22 cellular contexts compared by ENCODE assay signal in the genomic region with DNA sequence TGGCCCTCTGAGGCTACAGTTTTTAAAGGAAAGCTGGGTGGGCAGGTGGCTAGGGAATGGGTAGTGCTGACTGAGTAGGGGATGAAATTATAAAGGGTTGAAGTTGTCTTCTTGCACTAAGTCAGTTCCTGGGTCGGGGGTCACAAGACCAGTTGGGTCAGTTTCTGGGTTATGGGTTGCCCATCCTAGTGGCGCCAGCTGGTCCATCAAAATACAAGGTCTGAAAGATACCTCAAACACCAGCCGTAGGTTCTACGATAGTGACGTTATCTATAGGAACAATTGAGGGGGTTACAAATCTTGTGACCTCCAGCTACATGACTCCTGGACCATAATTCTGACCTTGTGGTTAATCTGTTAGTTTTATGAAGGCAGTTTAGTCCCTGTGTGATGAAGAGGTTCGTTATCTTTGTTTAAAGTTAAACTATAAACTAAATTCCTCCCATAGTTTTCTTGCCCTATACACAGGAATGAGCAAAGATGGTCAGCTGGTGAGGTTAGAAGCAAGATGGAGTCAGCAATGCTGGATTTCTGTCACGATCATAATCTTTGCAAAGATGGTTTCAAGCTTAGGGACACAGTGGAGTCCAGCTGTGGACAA.
"Had no signal": no experiment of that assay in that cellular context is flagged by ENCODE, and none has a peak within 500 bp of the region (broad histone marks: within the 10 kb centered on the region; RNA-seq: fewer than 3 reads in every experiment).

No MANE protein-coding gene starts in this region.

- H3K9me3 ChIP-seq: body of pancreas, esophagus muscularis mucosa, right atrium auricular region, transverse colon, vagina had no signal

- H3K4me3 Mint-ChIP-seq: activated CD4-positive, alpha-beta memory T cell treated with anti-CD3 and anti-CD28 coated beads for 36 hours; activated CD4-positive, alpha-beta T cell treated with anti-CD3 and anti-CD28 coated beads for 36 hours; activated CD8-positive, alpha-beta memory T cell treated with anti-CD3 and anti-CD28 coated beads, Interleukin-2, amount 10 ng/mL, durations not matched to agents 7 days and 5 days; activated naive CD4-positive, alpha-beta T cell treated with anti-CD3 and anti-CD28 coated beads, Interleukin-2, amount 50 U/mL, for 24 hours; nephron had no signal

- H3K36me3 ChIP-seq: transverse colon, vagina had no signal

- H3K27me3 Mint-ChIP-seq: activated CD4-positive, alpha-beta memory T cell treated with anti-CD3 and anti-CD28 coated beads for 36 hours; activated CD4-positive, alpha-beta T cell treated with anti-CD3 and anti-CD28 coated beads for 36 hours; activated CD8-positive, alpha-beta memory T cell treated with anti-CD3 and anti-CD28 coated beads, Interleukin-2, amount 10 ng/mL, durations not matched to agents 7 days and 5 days; activated naive CD4-positive, alpha-beta T cell treated with anti-CD3 and anti-CD28 coated beads, Interleukin-2, amount 50 U/mL, for 24 hours had no signal

- H3K27ac ChIP-seq: body of pancreas, esophagus muscularis mucosa, right atrium auricular region, skin epidermis, transverse colon, vagina had no signal

- H3K4me3 ChIP-seq: body of pancreas, esophagus muscularis mucosa, right atrium auricular region, skin epidermis, transverse colon, vagina had no signal

- H3K4me1 ChIP-seq: right atrium auricular region had no signal

- H3K4me1 Mint-ChIP-seq: nephron had no signal

- H3K36me3 Mint-ChIP-seq: activated naive CD4-positive, alpha-beta T cell treated with anti-CD3 and anti-CD28 coated beads, Interleukin-2, amount 50 U/mL, for 24 hours had no signal

- H3K27me3 ChIP-seq: body of pancreas, esophagus muscularis mucosa, right atrium auricular region, transverse colon, vagina had no signal

- DNase-seq: activated CD4-positive, alpha-beta memory T cell treated with anti-CD3 and anti-CD28 coated beads for 36 hours; activated CD4-positive, alpha-beta T cell treated with anti-CD3 and anti-CD28 coated beads for 36 hours; activated CD8-positive, alpha-beta memory T cell treated with anti-CD3 and anti-CD28 coated beads, Interleukin-2, amount 10 ng/mL, durations not matched to agents 7 days and 5 days; activated effector memory CD4-positive, alpha-beta T cell treated with anti-CD3 and anti-CD28 coated beads, Interleukin-2, amount 50 U/mL, for 16 hours; activated T-cell treated with anti-CD3 and anti-CD28 coated beads, Interleukin-2, amount 50 U/mL, for 1 hour; amygdala; body of pancreas; caudate nucleus; hypothalamus; mesendoderm; occipital lobe; stimulated activated CD4-positive, alpha-beta T cell treated with anti-CD3 and anti-CD28 coated beads, Interleukin-15, amount 100 ng/mL, for 24 hours; stimulated activated CD4-positive, alpha-beta T cell treated with anti-CD3 and anti-CD28 coated beads, Interleukin-4, amount 100 ng/mL, for 1 hour; stimulated activated naive CD4-positive, alpha-beta T cell treated with Interleukin-2 at 50 U/mL for 16 hours; substantia nigra; transverse colon had no signal

- ATAC-seq: activated CD4-positive, alpha-beta T cell treated with anti-CD3 and anti-CD28 coated beads for 36 hours; activated CD8-positive, alpha-beta memory T cell treated with anti-CD3 and anti-CD28 coated beads, Interleukin-2, amount 10 ng/mL, durations not matched to agents 7 days and 5 days; body of pancreas had no signal

- H3K27ac Mint-ChIP-seq: activated CD4-positive, alpha-beta memory T cell treated with anti-CD3 and anti-CD28 coated beads for 36 hours; activated CD4-positive, alpha-beta T cell treated with anti-CD3 and anti-CD28 coated beads for 36 hours; activated CD8-positive, alpha-beta memory T cell treated with anti-CD3 and anti-CD28 coated beads, Interleukin-2, amount 10 ng/mL, durations not matched to agents 7 days and 5 days; activated naive CD4-positive, alpha-beta T cell treated with anti-CD3 and anti-CD28 coated beads, Interleukin-2, amount 50 U/mL, for 24 hours; nephron had no signal

- H3K9me3 Mint-ChIP-seq: activated CD4-positive, alpha-beta memory T cell treated with anti-CD3 and anti-CD28 coated beads for 36 hours; activated naive CD4-positive, alpha-beta T cell treated with anti-CD3 and anti-CD28 coated beads, Interleukin-2, amount 50 U/mL, for 24 hours had no signal
